11 cellular contexts compared by ENCODE assay signal in genomic region chr3:173429527-173429926, GRCh38. TPM values are rescaled to one million over a fixed set of nuclear protein-coding genes. Genes with fewer than 3 reads are reported as not detected.
"Had no signal": no experiment of that assay in that cellular context is flagged by ENCODE, and none has a peak within 500 bp of the region (broad histone marks: within the 10 kb centered on the region; RNA-seq: fewer than 3 reads in every experiment).

No MANE protein-coding gene starts in this region.

- H3K36me3 Mint-ChIP-seq: IgD-negative memory B cell had no signal

- H3K4me3 ChIP-seq: GM23248 had no signal

- H3K27me3 Mint-ChIP-seq: IgD-negative memory B cell had no signal

- ATAC-seq: HepG2 had no signal

- H3K27ac Mint-ChIP-seq: H9, IgD-negative memory B cell had no signal

- H3K27ac ChIP-seq: GM23248, HL-60, KMS-11 had no signal

- H2AFZ ChIP-seq: GM23248 had no signal

- H3K4me2 ChIP-seq: KMS-11 had no signal

- H3K9ac ChIP-seq: GM23248, KMS-11 had no signal

- DNase-seq: GM23248, GOT3, H9, HCEC 1CT, Karpas-422, KBM-7 had no signal

- H3K4me1 Mint-ChIP-seq: H9, IgD-negative memory B cell had no signal

- H3K4me3 Mint-ChIP-seq: H9, IgD-negative memory B cell had no signal

- FAIRE-seq: H54, HepG2 had no signal

RNA-seq across cellular contexts. Expression of gene NLGN1, which starts 32.0 kb away (rescaled TPM):
- total RNA-seq: HepG2 had no signal
- polyA plus RNA-seq: HepG2, IgD-negative memory B cell had no signal
